Comparison of ENCODE assay signal across 29 cellular contexts in genomic region chr5:59486508-59486907, GRCh38.
"Had no signal": no experiment of that assay in that cellular context is flagged by ENCODE, and none has a peak within 500 bp of the region (broad histone marks: within the 10 kb centered on the region; RNA-seq: fewer than 3 reads in every experiment).

No MANE protein-coding gene starts in this region.

- H3K4me2 ChIP-seq: hepatocyte, smooth muscle cell had no signal

- H3K27ac Mint-ChIP-seq: dendritic cell treated with granulocyte-macrophage colony-stimulating factor and Interleukin-4, amounts not matched to agents 40 ng/mL and 50 ng/mL, for 4 days; endodermal cell; memory B cell; nephron progenitor cell; progenitor cell of endocrine pancreas; stimulated activated effector memory CD8-positive, alpha-beta T cell treated with anti-CD3 and anti-CD28 coated beads, Interleukin-12 subunit alpha, Interleukin-12 subunit beta, amount 100 ng/mL, for 72 hours had no signal

- H3K4me3 ChIP-seq: colonic mucosa, gastroesophageal sphincter, heart left ventricle, hepatocyte, lung, mucosa of descending colon, pancreas, right lobe of liver, smooth muscle cell, stomach, thyroid gland, vagina had no signal

- H3K27me3 Mint-ChIP-seq: dendritic cell treated with granulocyte-macrophage colony-stimulating factor and Interleukin-4, amounts not matched to agents 40 ng/mL and 50 ng/mL, for 4 days; memory B cell; naive B cell had no signal

- ATAC-seq: esophagus mucosa; gastroesophageal sphincter; heart left ventricle; left lobe of liver; mucosa of descending colon; stimulated activated effector memory CD8-positive, alpha-beta T cell treated with anti-CD3 and anti-CD28 coated beads, Interleukin-12 subunit alpha, Interleukin-12 subunit beta, amount 100 ng/mL, for 72 hours had no signal

- H3K79me2 ChIP-seq: hepatocyte had no signal

- H3K9me3 Mint-ChIP-seq: dendritic cell treated with granulocyte-macrophage colony-stimulating factor and Interleukin-4, amounts not matched to agents 40 ng/mL and 50 ng/mL, for 4 days; endodermal cell; memory B cell; naive B cell; nephron progenitor cell; stimulated activated effector memory CD8-positive, alpha-beta T cell treated with anti-CD3 and anti-CD28 coated beads, Interleukin-12 subunit alpha, Interleukin-12 subunit beta, amount 100 ng/mL, for 72 hours had no signal

- H2AFZ ChIP-seq: hepatocyte had no signal

- H3K9me3 ChIP-seq: colonic mucosa, gastroesophageal sphincter, heart left ventricle, mucosa of descending colon, pancreas, right lobe of liver, stomach, thyroid gland, vagina had no signal

- H3K36me3 ChIP-seq: colonic mucosa, gastroesophageal sphincter, heart left ventricle, pancreas, right lobe of liver, stomach, thyroid gland, vagina had no signal

- H3K36me3 Mint-ChIP-seq: memory B cell; stimulated activated effector memory CD8-positive, alpha-beta T cell treated with anti-CD3 and anti-CD28 coated beads, Interleukin-12 subunit alpha, Interleukin-12 subunit beta, amount 100 ng/mL, for 72 hours had no signal

- DNase-seq: colonic mucosa; effector CD8-positive, alpha-beta T cell; endodermal cell; foreskin fibroblast; heart left ventricle; kidney; mucosa of descending colon; naive B cell; nephron progenitor cell; occipital lobe; pancreas; right lobe of liver; stimulated activated CD4-positive, alpha-beta T cell treated with anti-CD3 and anti-CD28 coated beads, Interleukin-2, amount 100 ng/mL, for 24 hours; stimulated activated CD4-positive, alpha-beta T cell treated with anti-CD3 and anti-CD28 coated beads, Interleukin-4, amount 100 ng/mL, for 24 hours; stimulated activated naive CD4-positive, alpha-beta T cell treated with Interleukin-2 at 50 U/mL for 16 hours; stomach; thyroid gland had no signal

- H3K4me1 ChIP-seq: colonic mucosa, right lobe of liver, vagina had no signal

- H3K27ac ChIP-seq: colonic mucosa, epithelial cell of prostate, heart left ventricle, hepatocyte, right lobe of liver, stomach, thyroid gland, vagina had no signal

- H3K4me3 Mint-ChIP-seq: dendritic cell treated with granulocyte-macrophage colony-stimulating factor and Interleukin-4, amounts not matched to agents 40 ng/mL and 50 ng/mL, for 4 days; endodermal cell; memory B cell; naive B cell; nephron progenitor cell; stimulated activated effector memory CD8-positive, alpha-beta T cell treated with anti-CD3 and anti-CD28 coated beads, Interleukin-12 subunit alpha, Interleukin-12 subunit beta, amount 100 ng/mL, for 72 hours had no signal

- H3K27me3 ChIP-seq: colonic mucosa, gastroesophageal sphincter, heart left ventricle, hepatocyte, pancreas, right lobe of liver, stomach, thyroid gland, vagina had no signal

- H3K4me1 Mint-ChIP-seq: nephron progenitor cell; stimulated activated effector memory CD8-positive, alpha-beta T cell treated with anti-CD3 and anti-CD28 coated beads, Interleukin-12 subunit alpha, Interleukin-12 subunit beta, amount 100 ng/mL, for 72 hours had no signal
